Comparison of ENCODE assay signal across 35 cellular contexts in genomic region chr6:81446509-81446908, GRCh38.
"Had no signal": no experiment of that assay in that cellular context is flagged by ENCODE, and none has a peak within 500 bp of the region (broad histone marks: within the 10 kb centered on the region; RNA-seq: fewer than 3 reads in every experiment).

No MANE protein-coding gene starts in this region.

- H3K27me3 Mint-ChIP-seq: activated B cell treated with CpG ODN at 0.5 μM for 24 hours; activated CD4-positive, alpha-beta memory T cell treated with anti-CD3 and anti-CD28 coated beads for 36 hours; activated CD4-positive, alpha-beta T cell treated with anti-CD3 and anti-CD28 coated beads, Interleukin-2, amount 10 ng/mL, durations not matched to agents 24 days and 14 days; activated CD8-positive, alpha-beta T cell treated with anti-CD3 and anti-CD28 coated beads for 36 hours; activated naive CD8-positive, alpha-beta T cell treated with anti-CD3 and anti-CD28 coated beads for 36 hours; activated T-helper 17 cell treated with anti-CD3 and anti-CD28 coated beads, Interleukin-2, amount 50 U/mL, for 72 hours had no signal

- H3K27ac Mint-ChIP-seq: activated B cell treated with CpG ODN at 0.5 μM for 24 hours; activated CD4-positive, alpha-beta memory T cell treated with anti-CD3 and anti-CD28 coated beads for 36 hours; activated CD4-positive, alpha-beta T cell treated with anti-CD3 and anti-CD28 coated beads, Interleukin-2, amount 10 ng/mL, durations not matched to agents 24 days and 14 days; activated CD8-positive, alpha-beta T cell treated with anti-CD3 and anti-CD28 coated beads for 36 hours; activated naive CD4-positive, alpha-beta T cell treated with anti-CD3 and anti-CD28 coated beads for 36 hours; activated naive CD4-positive, alpha-beta T cell treated with anti-CD3 and anti-CD28 coated beads, Interleukin-2, amount 50 U/mL, for 72 hours; activated naive CD8-positive, alpha-beta T cell treated with anti-CD3 and anti-CD28 coated beads for 36 hours; activated T-cell treated with anti-CD3 and anti-CD28 coated beads, Interleukin-2, amount 50 U/mL, for 72 hours; activated T-helper 1 cell treated with anti-CD3 and anti-CD28 coated beads, Interleukin-12 subunit alpha, Interleukin-12 subunit beta, Interleukin-2, Interleukin-4 antibody, amounts not matched to agents 30 ng/mL and 10 ng/mL and 1 ng/mL, durations not matched to agents 14 hours and 24 hours and 36 hours; activated T-helper 17 cell treated with anti-CD3 and anti-CD28 coated beads, Interleukin-2, amount 50 U/mL, for 72 hours; T-helper 1 cell treated with Interleukin-12 subunit alpha and Interleukin-12 subunit beta and Interleukin-4 antibody, amounts not matched to agents 30 μg/mL and 1 μg/mL, for 36 hours; T-helper 2 cell treated with Interferon-gamma antibody and Interleukin-4, amounts not matched to agents 5 μg/mL and 100 μg/mL, for 36 hours had no signal

- H3K9me3 ChIP-seq: adrenal gland, body of pancreas, breast epithelium had no signal

- H3K27me3 ChIP-seq: adrenal gland, body of pancreas, brain microvascular endothelial cell, breast epithelium had no signal

- H3K4me1 ChIP-seq: breast epithelium had no signal

- H3K36me3 Mint-ChIP-seq: activated CD4-positive, alpha-beta memory T cell treated with anti-CD3 and anti-CD28 coated beads for 36 hours; activated naive CD4-positive, alpha-beta T cell treated with anti-CD3 and anti-CD28 coated beads, Interleukin-2, amount 50 U/mL, for 72 hours; activated naive CD8-positive, alpha-beta T cell treated with anti-CD3 and anti-CD28 coated beads for 36 hours had no signal

- H3K4me1 Mint-ChIP-seq: activated B cell treated with CpG ODN at 0.5 μM for 24 hours; activated CD4-positive, alpha-beta T cell treated with anti-CD3 and anti-CD28 coated beads, Interleukin-2, amount 10 ng/mL, durations not matched to agents 24 days and 14 days; activated naive CD8-positive, alpha-beta T cell treated with anti-CD3 and anti-CD28 coated beads for 36 hours; activated T-helper 17 cell treated with anti-CD3 and anti-CD28 coated beads, Interleukin-2, amount 50 U/mL, for 72 hours had no signal

- H3K4me3 Mint-ChIP-seq: activated B cell treated with CpG ODN at 0.5 μM for 24 hours; activated CD4-positive, alpha-beta memory T cell treated with anti-CD3 and anti-CD28 coated beads for 36 hours; activated CD4-positive, alpha-beta T cell treated with anti-CD3 and anti-CD28 coated beads, Interleukin-2, amount 10 ng/mL, durations not matched to agents 24 days and 14 days; activated CD8-positive, alpha-beta T cell treated with anti-CD3 and anti-CD28 coated beads for 36 hours; activated naive CD4-positive, alpha-beta T cell treated with anti-CD3 and anti-CD28 coated beads for 36 hours; activated naive CD8-positive, alpha-beta T cell treated with anti-CD3 and anti-CD28 coated beads for 36 hours; activated T-cell treated with anti-CD3 and anti-CD28 coated beads, Interleukin-2, amount 50 U/mL, for 4 hours; activated T-cell treated with anti-CD3 and anti-CD28 coated beads, Interleukin-2, amount 50 U/mL, for 72 hours; activated T-helper 1 cell treated with anti-CD3 and anti-CD28 coated beads, Interleukin-12 subunit alpha, Interleukin-12 subunit beta, Interleukin-2, Interleukin-4 antibody, amounts not matched to agents 30 ng/mL and 10 ng/mL and 1 ng/mL, durations not matched to agents 14 hours and 24 hours and 36 hours; activated T-helper 17 cell treated with anti-CD3 and anti-CD28 coated beads, Interleukin-2, amount 50 U/mL, for 72 hours; T-helper 1 cell treated with Interleukin-12 subunit alpha and Interleukin-12 subunit beta and Interleukin-4 antibody, amounts not matched to agents 30 μg/mL and 1 μg/mL, for 36 hours; T-helper 2 cell treated with Interferon-gamma antibody and Interleukin-4, amounts not matched to agents 5 μg/mL and 100 μg/mL, for 36 hours had no signal

- FAIRE-seq: TTC549 had no signal

- H3K36me3 ChIP-seq: adrenal gland, brain microvascular endothelial cell, breast epithelium had no signal

- ATAC-seq: activated CD8-positive, alpha-beta T cell treated with anti-CD3 and anti-CD28 coated beads for 36 hours; activated naive CD4-positive, alpha-beta T cell treated with anti-CD3 and anti-CD28 coated beads, Interleukin-2, amount 50 U/mL, for 72 hours; activated T-cell treated with anti-CD3 and anti-CD28 coated beads, Interleukin-2, amount 50 U/mL, for 4 hours; activated T-cell treated with anti-CD3 and anti-CD28 coated beads, Interleukin-2, amount 50 U/mL, for 72 hours; activated T-helper 17 cell treated with anti-CD3 and anti-CD28 coated beads, Interleukin-2, amount 50 U/mL, for 72 hours; body of pancreas had no signal

- H3K4me3 ChIP-seq: adrenal gland, body of pancreas, breast epithelium had no signal

- H3K27ac ChIP-seq: adrenal gland, body of pancreas, brain microvascular endothelial cell, breast epithelium, VCaP had no signal

- DNase-seq: activated B cell treated with CpG ODN at 0.5 μM for 24 hours; activated CD4-positive, alpha-beta memory T cell treated with anti-CD3 and anti-CD28 coated beads for 36 hours; activated CD4-positive, alpha-beta T cell treated with anti-CD3 and anti-CD28 coated beads for 4 hours; activated CD4-positive, alpha-beta T cell treated with anti-CD3 and anti-CD28 coated beads, Interleukin-2, amount 10 ng/mL, durations not matched to agents 24 days and 14 days; activated CD4-positive, alpha-beta T cell treated with anti-CD3 and anti-CD28 coated beads, Interleukin-2, amount 50 U/mL, for 1 hour; activated CD4-positive, alpha-beta T cell treated with anti-CD3 and anti-CD28 coated beads, Interleukin-2, amount 50 U/mL, for 4 hours; activated CD4-positive, CD25-positive, alpha-beta regulatory T cell treated with anti-CD3 and anti-CD28 coated beads, Interleukin-2, amount 50 U/mL, for 72 hours; activated CD8-positive, alpha-beta memory T cell treated with anti-CD3 and anti-CD28 coated beads, Interleukin-2, amount 50 U/mL, for 4 hours; activated CD8-positive, alpha-beta T cell treated with anti-CD3 and anti-CD28 coated beads for 36 hours; activated effector memory CD4-positive, alpha-beta T cell treated with anti-CD3 and anti-CD28 coated beads, Interleukin-2, amount 50 U/mL, for 16 hours; activated gamma-delta T cell treated with Interleukin-2 at 50 U/mL for 16 hours; activated naive CD4-positive, alpha-beta T cell; activated naive CD4-positive, alpha-beta T cell treated with anti-CD3 and anti-CD28 coated beads for 36 hours; activated naive CD4-positive, alpha-beta T cell treated with anti-CD3 and anti-CD28 coated beads, Interleukin-2, amount 50 U/mL, for 16 hours; activated naive CD8-positive, alpha-beta T cell treated with anti-CD3 and anti-CD28 coated beads for 36 hours; activated T-cell treated with anti-CD3 and anti-CD28 coated beads for 4 hours; activated T-cell treated with anti-CD3 and anti-CD28 coated beads, Interleukin-2, amount 50 U/mL, for 1 hour; activated T-cell treated with anti-CD3 and anti-CD28 coated beads, Interleukin-2, amount 50 U/mL, for 4 hours; activated T-cell treated with anti-CD3 and anti-CD28 coated beads, Interleukin-2, amount 50 U/mL, for 72 hours; adrenal gland; amniotic stem cell; aorta; body of pancreas; brain microvascular endothelial cell; central memory CD4-positive, alpha-beta T cell; T-helper 2 cell; T-helper 9 cell had no signal

- H3K9me3 Mint-ChIP-seq: activated CD4-positive, alpha-beta memory T cell treated with anti-CD3 and anti-CD28 coated beads for 36 hours; activated CD4-positive, alpha-beta T cell treated with anti-CD3 and anti-CD28 coated beads, Interleukin-2, amount 10 ng/mL, durations not matched to agents 24 days and 14 days; activated CD8-positive, alpha-beta T cell treated with anti-CD3 and anti-CD28 coated beads for 36 hours; activated naive CD4-positive, alpha-beta T cell treated with anti-CD3 and anti-CD28 coated beads for 36 hours; activated naive CD4-positive, alpha-beta T cell treated with anti-CD3 and anti-CD28 coated beads, Interleukin-2, amount 50 U/mL, for 72 hours; activated naive CD8-positive, alpha-beta T cell treated with anti-CD3 and anti-CD28 coated beads for 36 hours; activated T-cell treated with anti-CD3 and anti-CD28 coated beads, Interleukin-2, amount 50 U/mL, for 72 hours; activated T-helper 1 cell treated with anti-CD3 and anti-CD28 coated beads, Interleukin-12 subunit alpha, Interleukin-12 subunit beta, Interleukin-2, Interleukin-4 antibody, amounts not matched to agents 30 ng/mL and 10 ng/mL and 1 ng/mL, durations not matched to agents 14 hours and 24 hours and 36 hours; T-helper 1 cell treated with Interleukin-12 subunit alpha and Interleukin-12 subunit beta and Interleukin-4 antibody, amounts not matched to agents 30 μg/mL and 1 μg/mL, for 36 hours; T-helper 2 cell treated with Interferon-gamma antibody and Interleukin-4, amounts not matched to agents 5 μg/mL and 100 μg/mL, for 36 hours had no signal
